Comparison of ENCODE assay signal across 8 cellular contexts in genomic region chr9:27726244-27727141, GRCh38.
DNase-seq lines count a peak whose midpoint lies in the region; ATAC-seq and TF ChIP-seq lines count a peak whose summit lies in the region.

No MANE protein-coding gene starts in this region.

- H3K4me3 ChIP-seq in CD8-positive, alpha-beta T cell (ENCODE audit: low read depth, low read length), result no peak overlapping the region

- peak; percentile 38 for ATAC-seq in CD8-positive, alpha-beta T cell
- ATAC-seq in GM19043 (IDR thresholded peaks at IDR 0.05; ENCODE audit: low read depth, unreplicated experiment), result peak; percentile 74
- ATAC-seq in HG03520 (IDR thresholded peaks at IDR 0.05; ENCODE audit: unreplicated experiment), result peak; percentile 73
- ATAC-seq in omental fat pad (ENCODE audit: low FRiP score), result peak; percentile 70
- no peak for ATAC-seq in HG03571 (IDR thresholded peaks at IDR 0.05; ENCODE audit: unreplicated experiment)

- DNase-seq in CD8-positive, alpha-beta T cell, result peak in 5 of 7 experiments; percentile 2 to 37 (median 26)
- DNase-seq in NCI-H82 (lab: John Stamatoyannopoulos, UW) (peak; percentile 91), activated T-cell treated with anti-CD3 and anti-CD28 coated beads for 4 hours (peak; percentile 17), fibroblast of the conjunctiva (ENCODE audit: low read depth) (peak; percentile 54), omental fat pad (ENCODE audit: low spot score) (no peak)

- H3K9me3 ChIP-seq in CD8-positive, alpha-beta T cell (ENCODE audit: low read length), result no peaks in the 10 kb centered on the region

- POLR2A ChIA-PET in CD8-positive, alpha-beta T cell (lab: Charles Lee), result no interaction called here

- CTCF ChIA-PET in CD8-positive, alpha-beta T cell (lab: Charles Lee), result interaction anchor here (0.6 to 1.0 kb wide), 3 partner anchors 10 to 19 kb away, joined by 3 read pairs; no protein-coding TSS in a partner anchor

- H3K4me1 ChIP-seq in CD8-positive, alpha-beta T cell (ENCODE audit: insufficient read depth, low read length), result no peaks in the 10 kb centered on the region

- no peak overlapping the region for H3K27ac ChIP-seq in CD8-positive, alpha-beta T cell (ENCODE audit: low read depth, low read length)

- H3K27ac Mint-ChIP-seq in CD8-positive, alpha-beta T cell, result no peak overlapping the region

- intact Hi-C loops in CD8-positive, alpha-beta T cell (cut with DNase I, micrococcal nuclease), result no loop called here

- peaks cover 4% of the 10 kb centered on the region for H3K27me3 Mint-ChIP-seq in CD8-positive, alpha-beta T cell (ENCODE audit: low read depth)

- no peaks in the 10 kb centered on the region for H3K4me1 Mint-ChIP-seq in CD8-positive, alpha-beta T cell (ENCODE audit: low read depth)

- H3K27me3 ChIP-seq in CD8-positive, alpha-beta T cell (ENCODE audit: insufficient read depth, low read length), result no peaks in the 10 kb centered on the region

- no peak overlapping the region for H3K4me3 Mint-ChIP-seq in CD8-positive, alpha-beta T cell

- H3K36me3 Mint-ChIP-seq in CD8-positive, alpha-beta T cell, result no peaks in the 10 kb centered on the region

- TF ChIP-seq CTCF in CD8-positive, alpha-beta T cell (IDR thresholded peaks at IDR 0.05), result peak; percentile 36
- peak in 1 of 3 donors; percentile 32 for TF ChIP-seq CTCF in omental fat pad (IDR thresholded peaks at IDR 0.05)

- H3K9me3 Mint-ChIP-seq in CD8-positive, alpha-beta T cell, result no peaks in the 10 kb centered on the region

- H3K36me3 ChIP-seq in CD8-positive, alpha-beta T cell (ENCODE audit: insufficient read depth, low read length), result no peaks in the 10 kb centered on the region
